Comparison of ENCODE assay signal across 9 cellular contexts in genomic region chr1:88998716-88999115, GRCh38. TPM values are rescaled to one million over a fixed set of nuclear protein-coding genes. Genes with fewer than 3 reads are reported as not detected.
DNase-seq lines count a peak whose midpoint lies in the region; ATAC-seq and TF ChIP-seq lines count a peak whose summit lies in the region.
"Had no signal": no experiment of that assay in that cellular context is flagged by ENCODE, and none has a peak within 500 bp of the region (broad histone marks: within the 10 kb centered on the region; RNA-seq: fewer than 3 reads in every experiment).

No MANE protein-coding gene starts in this region.

- WGBS in endodermal cell (ENCODE audit: insufficient coverage in 1 of 2, insufficient read length in 1 of 2), 2 experiments, result 13% methylated on average over 2 of the region's 2 CpGs; no CpG with 5 or more reads in 1 of the 2 experiments

- no peaks in the 10 kb centered on the region for H3K27me3 Mint-ChIP-seq in endodermal cell (ENCODE audit: insufficient read depth)

- H3K9ac ChIP-seq in endodermal cell (ENCODE audit: extremely low read depth, low read length, poor library complexity, severe bottlenecking), result no peak overlapping the region

- peak; percentile 92 for ATAC-seq in mucosa of descending colon

- CTCF ChIA-PET in HEK293 (lab: Yijun Ruan, JAX), result interaction anchor here (0.7 to 2.9 kb wide), 16 partner anchors 9 to 604 kb away, joined by 3 to 27 read pairs (median 6); no protein-coding TSS in a partner anchor

- no peak overlapping the region for H3K4me3 ChIP-seq in GM12864 (ENCODE audit: low read depth, low read length)
- H3K4me3 ChIP-seq in HEK293 (ENCODE audit: low read depth, low read length), result no peak overlapping the region
- H3K4me3 ChIP-seq in endodermal cell (ENCODE audit: low read length), result no peak overlapping the region
- H3K4me3 ChIP-seq in mucosa of descending colon, result no peak overlapping the region

- peaks cover 4% of the 10 kb centered on the region for H3K9me3 Mint-ChIP-seq in endodermal cell

- intact Hi-C loops in mucosa of descending colon (cut with DNase I, micrococcal nuclease), result no loop called here

- POLR2A ChIA-PET in HEK293 (lab: Yijun Ruan, JAX), result interaction anchor here (0.6 kb wide), 1 partner anchor 96 kb away, joined by 4 read pairs; no protein-coding TSS in a partner anchor

- TF ChIP-seq CTCF in GM12864 (IDR thresholded peaks at IDR 0.05; ENCODE audit: low read depth, low read length, missing control alignments), result peak; percentile 40
- TF ChIP-seq CTCF in HEK293 (tag by site-specific recombination; IDR thresholded peaks at IDR 0.05), result 0 out of 2 replicates have a peak, but pooled peaks have one; percentile 13
- TF ChIP-seq CTCF in endodermal cell (conservative IDR thresholded peaks at IDR 0.05), result peak; percentile 75
- no peak for TF ChIP-seq CTCF in mucosa of descending colon (IDR thresholded peaks at IDR 0.05)

- H3K27me3 ChIP-seq in endodermal cell (ENCODE audit: control insufficient read depth, insufficient read depth, low read length, poor library complexity, severe bottlenecking), result no peaks in the 10 kb centered on the region

- H3K4me1 Mint-ChIP-seq in endodermal cell, result peaks cover 18% of the 10 kb centered on the region

- no peaks in the 10 kb centered on the region for H3K36me3 ChIP-seq in HEK293 (ENCODE audit: control insufficient read depth in 2 of 2, insufficient read depth in 1 of 2, low read length in 2 of 2)
- no peaks in the 10 kb centered on the region for H3K36me3 ChIP-seq in endodermal cell (ENCODE audit: control insufficient read depth, insufficient read depth, low read length)
- no peaks in the 10 kb centered on the region for H3K36me3 ChIP-seq in mucosa of descending colon (ENCODE audit: low read depth)

- DNase-seq in ACHN (peak; percentile 69), GM12864 (ENCODE audit: low read depth) (peak; percentile 34), MV-4-11 (lab: John Stamatoyannopoulos, UW) (peak; percentile 57), RPMI8226 (peak; percentile 66), endodermal cell (no peak), mucosa of descending colon (peak in 1 of 3 donors; percentile 67), activated gamma-delta T cell (lab: John Stamatoyannopoulos, UW) (no peak)

- no peaks in the 10 kb centered on the region for H3K9me3 ChIP-seq in HEK293 (ENCODE audit: control insufficient read depth, insufficient read depth, low read depth, low read length)
- peaks cover 7% of the 10 kb centered on the region for H3K9me3 ChIP-seq in endodermal cell (ENCODE audit: control insufficient read depth, low read length)
- H3K9me3 ChIP-seq in mucosa of descending colon, result no peaks in the 10 kb centered on the region

- H3K36me3 Mint-ChIP-seq in endodermal cell (ENCODE audit: low read depth), result no peaks in the 10 kb centered on the region

- no peak overlapping the region for H3K4me3 Mint-ChIP-seq in endodermal cell

- H3K27ac ChIP-seq in HEK293 (ENCODE audit: extremely low read depth, low read depth, low read length), result no peak overlapping the region
- no peak overlapping the region for H3K27ac ChIP-seq in endodermal cell (ENCODE audit: low read depth, low read length)
- H3K27ac ChIP-seq: HL-60 had no signal

- no peak overlapping the region for H3K27ac Mint-ChIP-seq in endodermal cell

- H3K4me1 ChIP-seq in HEK293 (ENCODE audit: control insufficient read depth, insufficient read depth, low read length) (no peaks in the 10 kb centered on the region), endodermal cell (ENCODE audit: control insufficient read depth, insufficient read depth, low read length) (peaks cover 6% of the 10 kb centered on the region), mucosa of descending colon (ENCODE audit: low read depth) (peaks cover 6% of the 10 kb centered on the region)

- in situ Hi-C loops in ACHN (cut with HindIII; ENCODE audit: low pct_ligation_motif_present, low pct_unique_long_range_greater_than_20kb, low sequenced_read_pairs), result no loop called here

TF ChIP-seq in HEK293, 187 proteins besides CTCF, POLR2A, EP300 and RAD21:
- TF ChIP-seq BCL6B (tag by site-specific recombination; IDR thresholded peaks at IDR 0.05) (no peak), ZNF654 (tag by site-specific recombination; IDR thresholded peaks at IDR 0.05; ENCODE audit: low read depth) (peak; percentile 82), ZNF335 (tag by site-specific recombination; conservative IDR thresholded peaks at IDR 0.05) (0 out of 2 replicates have a peak, but pooled peaks have one; percentile 31), SCRT2 (tag by site-specific recombination; IDR thresholded peaks at IDR 0.05) (0 out of 2 replicates have a peak, but pooled peaks have one; percentile 14), HIC1 (tag by site-specific recombination; IDR thresholded peaks at IDR 0.05) (no peak)
- TF ChIP-seq, protein P1, sequence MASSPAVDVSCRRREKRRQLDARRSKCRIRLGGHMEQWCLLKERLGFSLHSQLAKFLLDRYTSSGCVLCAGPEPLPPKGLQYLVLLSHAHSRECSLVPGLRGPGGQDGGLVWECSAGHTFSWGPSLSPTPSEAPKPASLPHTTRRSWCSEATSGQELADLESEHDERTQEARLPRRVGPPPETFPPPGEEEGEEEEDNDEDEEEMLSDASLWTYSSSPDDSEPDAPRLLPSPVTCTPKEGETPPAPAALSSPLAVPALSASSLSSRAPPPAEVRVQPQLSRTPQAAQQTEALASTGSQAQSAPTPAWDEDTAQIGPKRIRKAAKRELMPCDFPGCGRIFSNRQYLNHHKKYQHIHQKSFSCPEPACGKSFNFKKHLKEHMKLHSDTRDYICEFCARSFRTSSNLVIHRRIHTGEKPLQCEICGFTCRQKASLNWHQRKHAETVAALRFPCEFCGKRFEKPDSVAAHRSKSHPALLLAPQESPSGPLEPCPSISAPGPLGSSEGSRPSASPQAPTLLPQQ (tag by site-specific recombination; IDR thresholded peaks at IDR 0.05), result 0 out of 2 replicates have a peak, but pooled peaks have one; percentile 13
TF ChIP-seq in HEK293: peak in this region for 4.

RNA-seq across cellular contexts. Expression of gene KYAT3, which starts 6.3 kb away (rescaled TPM):
- total RNA-seq in endodermal cell (10 to 100 TPM; 33.9 to 36.4 TPM), mucosa of descending colon (10 to 100 TPM; 15.3 to 34.3 (median 23.8) TPM)
- 54.1 TPM for polyA plus RNA-seq in endodermal cell (2013, experiment 1 of 2)
- polyA plus RNA-seq in endodermal cell (2013, experiment 2 of 2), result 47.6 TPM

RNA-seq across cellular contexts. Expression of gene RBMXL1, which starts 6.3 kb away (rescaled TPM):
- total RNA-seq in endodermal cell (10 to 100 TPM; 20.1 to 27.7 TPM), mucosa of descending colon (10 to 100 TPM; 11.8 to 14.0 (median 11.9) TPM)
- polyA plus RNA-seq in endodermal cell (2013, experiment 1 of 2), result 9.7 TPM
- polyA plus RNA-seq in endodermal cell (2013, experiment 2 of 2), result 9.5 TPM

RNA-seq across cellular contexts. Expression of gene GBP3, which starts 23.9 kb away (rescaled TPM):
- total RNA-seq in endodermal cell, result not detected
- polyA plus RNA-seq in endodermal cell (2013, experiment 1 of 2), result not detected
- 0.12 TPM for polyA plus RNA-seq in endodermal cell (2013, experiment 2 of 2)
- 100 to 1,000 TPM in 1 of 3 donors, 10 to 100 TPM in 2; 48.4 to 176 (median 60.4) TPM for total RNA-seq in mucosa of descending colon

Comparison
In these comparisons a context has a peak if more than half of its experiments do, and no peak if none do; other contexts are left out.
1. DNase-seq: peak in ACHN (single experiment), GM12864 (single experiment), MV-4-11 (single experiment) and RPMI8226 (single experiment); none in endodermal cell (single experiment) and activated gamma-delta T cell (single experiment).
2. RNA of gene GBP3, which starts 23.9 kb away (total RNA-seq): 48.4 to 176 TPM in mucosa of descending colon; not detected in endodermal cell; every median in the first group is over 10 times any median in the second.